32 cellular contexts compared by ENCODE assay signal in genomic region chr6:168043193-168043847, GRCh38. TPM values are rescaled to one million over a fixed set of nuclear protein-coding genes. Genes with fewer than 3 reads are reported as not detected.
"Had no signal": no experiment of that assay in that cellular context is flagged by ENCODE, and none has a peak within 500 bp of the region (broad histone marks: within the 10 kb centered on the region; RNA-seq: fewer than 3 reads in every experiment).

No MANE protein-coding gene starts in this region.

- H3K4me2 ChIP-seq: SK-N-SH had no signal

- H3K9me3 ChIP-seq: MG63, SJSA1, SK-N-SH had no signal

- H3K27me3 Mint-ChIP-seq: activated CD4-positive, alpha-beta T cell treated with anti-CD3 and anti-CD28 coated beads, Interleukin-2, amount 10 ng/mL, durations not matched to agents 24 days and 14 days; activated CD8-positive, alpha-beta T cell treated with anti-CD3 and anti-CD28 coated beads for 36 hours; activated T-helper 17 cell treated with anti-CD3 and anti-CD28 coated beads, Interleukin-2, amount 50 U/mL, for 72 hours had no signal

- H3K27ac ChIP-seq: brain microvascular endothelial cell, Peyer's patch, SJSA1 had no signal

- H3K9me3 Mint-ChIP-seq: activated T-helper 17 cell treated with anti-CD3 and anti-CD28 coated beads, Interleukin-2, amount 50 U/mL, for 72 hours had no signal

- H3K27ac Mint-ChIP-seq: activated CD4-positive, alpha-beta T cell treated with anti-CD3 and anti-CD28 coated beads, Interleukin-2, amount 10 ng/mL, durations not matched to agents 24 days and 14 days; activated CD8-positive, alpha-beta T cell treated with anti-CD3 and anti-CD28 coated beads for 36 hours; activated naive CD8-positive, alpha-beta T cell treated with anti-CD3 and anti-CD28 coated beads for 36 hours; activated T-cell treated with anti-CD3 and anti-CD28 coated beads, Interleukin-2, amount 50 U/mL, for 72 hours; activated T-helper 17 cell treated with anti-CD3 and anti-CD28 coated beads, Interleukin-2, amount 50 U/mL, for 72 hours; T-helper 1 cell treated with Interleukin-12 subunit alpha and Interleukin-12 subunit beta and Interleukin-4 antibody, amounts not matched to agents 30 μg/mL and 1 μg/mL, for 36 hours; T-helper 2 cell treated with Interferon-gamma antibody and Interleukin-4, amounts not matched to agents 5 μg/mL and 100 μg/mL, for 36 hours had no signal

- H3K9ac ChIP-seq: SK-N-SH had no signal

- ATAC-seq: activated CD8-positive, alpha-beta T cell treated with anti-CD3 and anti-CD28 coated beads for 36 hours; activated T-cell treated with anti-CD3 and anti-CD28 coated beads, Interleukin-2, amount 50 U/mL, for 72 hours; activated T-helper 17 cell treated with anti-CD3 and anti-CD28 coated beads, Interleukin-2, amount 50 U/mL, for 72 hours; PC-3 had no signal

- H3K4me1 ChIP-seq: Peyer's patch, SJSA1 had no signal

- H3K4me3 Mint-ChIP-seq: activated CD4-positive, alpha-beta T cell treated with anti-CD3 and anti-CD28 coated beads, Interleukin-2, amount 10 ng/mL, durations not matched to agents 24 days and 14 days; activated CD8-positive, alpha-beta T cell treated with anti-CD3 and anti-CD28 coated beads for 36 hours; activated naive CD8-positive, alpha-beta T cell treated with anti-CD3 and anti-CD28 coated beads for 36 hours; activated T-cell treated with anti-CD3 and anti-CD28 coated beads, Interleukin-2, amount 50 U/mL, for 72 hours; activated T-helper 17 cell treated with anti-CD3 and anti-CD28 coated beads, Interleukin-2, amount 50 U/mL, for 72 hours; T-helper 1 cell treated with Interleukin-12 subunit alpha and Interleukin-12 subunit beta and Interleukin-4 antibody, amounts not matched to agents 30 μg/mL and 1 μg/mL, for 36 hours; T-helper 2 cell treated with Interferon-gamma antibody and Interleukin-4, amounts not matched to agents 5 μg/mL and 100 μg/mL, for 36 hours had no signal

- H3K4me3 ChIP-seq: MG63, Peyer's patch, SJSA1 had no signal

- H3K4me1 Mint-ChIP-seq: activated CD4-positive, alpha-beta T cell treated with anti-CD3 and anti-CD28 coated beads, Interleukin-2, amount 10 ng/mL, durations not matched to agents 24 days and 14 days; activated naive CD8-positive, alpha-beta T cell treated with anti-CD3 and anti-CD28 coated beads for 36 hours; activated T-helper 17 cell treated with anti-CD3 and anti-CD28 coated beads, Interleukin-2, amount 50 U/mL, for 72 hours had no signal

- DNase-seq: activated CD4-positive, alpha-beta T cell treated with anti-CD3 and anti-CD28 coated beads, Interleukin-2, amount 10 ng/mL, durations not matched to agents 24 days and 14 days; activated CD4-positive, alpha-beta T cell treated with anti-CD3 and anti-CD28 coated beads, Interleukin-2, amount 50 U/mL, for 4 hours; activated CD8-positive, alpha-beta T cell treated with anti-CD3 and anti-CD28 coated beads for 36 hours; activated effector memory CD4-positive, alpha-beta T cell treated with anti-CD3 and anti-CD28 coated beads, Interleukin-2, amount 50 U/mL, for 16 hours; activated naive CD4-positive, alpha-beta T cell; activated naive CD4-positive, alpha-beta T cell treated with anti-CD3 and anti-CD28 coated beads, Interleukin-2, amount 50 U/mL, for 16 hours; activated naive CD8-positive, alpha-beta T cell treated with anti-CD3 and anti-CD28 coated beads for 36 hours; activated T-cell treated with anti-CD3 and anti-CD28 coated beads, Interleukin-2, amount 50 U/mL, for 1 hour; activated T-cell treated with anti-CD3 and anti-CD28 coated beads, Interleukin-2, amount 50 U/mL, for 72 hours; amniotic stem cell; brain microvascular endothelial cell; Kasumi-1; MG63; NCI-H1048; NCI-H1105 treated with DMSO at 0.1 percent for 48 hours; NCI-H1436; NCI-H1694; NCI-H1930; NCI-H510A; NCI-H526; NCI-H748 treated with DMSO at 0.1 percent for 48 hours; NK-92 treated with Interleukin-12 subunit alpha and Interleukin-12 subunit beta, amount 100 ng/mL, for 24 hours; PC-3; Peyer's patch; RPMI8226; SHP77 treated with DMSO at 0.1 percent for 48 hours; SK-N-SH had no signal

- H3K27me3 ChIP-seq: brain microvascular endothelial cell, MG63, Peyer's patch, SJSA1 had no signal

- H3K36me3 ChIP-seq: brain microvascular endothelial cell, MG63, Peyer's patch, SJSA1 had no signal

RNA-seq across cellular contexts. Expression of gene FRMD1, which starts 35.7 kb away (rescaled TPM):
- total RNA-seq: activated CD4-positive, alpha-beta T cell treated with anti-CD3 and anti-CD28 coated beads, Interleukin-2, amount 10 ng/mL, durations not matched to agents 24 days and 14 days; activated CD8-positive, alpha-beta memory T cell treated with anti-CD3 and anti-CD28 coated beads for 36 hours; activated CD8-positive, alpha-beta T cell treated with anti-CD3 and anti-CD28 coated beads for 36 hours; activated naive CD8-positive, alpha-beta T cell treated with anti-CD3 and anti-CD28 coated beads for 36 hours; activated T-helper 17 cell treated with anti-CD3 and anti-CD28 coated beads, Interleukin-2, amount 50 U/mL, for 72 hours; PC-3; SJSA1 had no signal
- polyA plus RNA-seq: SK-N-SH had no signal

RNA-seq across cellular contexts. Expression of gene KIF25, which starts 45.8 kb away (rescaled TPM):
- total RNA-seq: activated CD4-positive, alpha-beta T cell treated with anti-CD3 and anti-CD28 coated beads, Interleukin-2, amount 10 ng/mL, durations not matched to agents 24 days and 14 days; activated CD8-positive, alpha-beta memory T cell treated with anti-CD3 and anti-CD28 coated beads for 36 hours; activated CD8-positive, alpha-beta T cell treated with anti-CD3 and anti-CD28 coated beads for 36 hours; activated naive CD8-positive, alpha-beta T cell treated with anti-CD3 and anti-CD28 coated beads for 36 hours; PC-3; Peyer's patch; SJSA1 had no signal
- polyA plus RNA-seq: SK-N-SH had no signal
